18 cellular contexts compared by ENCODE assay signal in genomic region chr6:37668251-37668650, GRCh38.
"Had no signal": no experiment of that assay in that cellular context is flagged by ENCODE, and none has a peak within 500 bp of the region (broad histone marks: within the 10 kb centered on the region; RNA-seq: fewer than 3 reads in every experiment).

No MANE protein-coding gene starts in this region.

- DNase-seq: activated CD4-positive, alpha-beta T cell treated with anti-CD3 and anti-CD28 coated beads, Interleukin-2, amount 50 U/mL, for 1 hour; activated CD8-positive, alpha-beta memory T cell treated with anti-CD3 and anti-CD28 coated beads for 24 hours; activated gamma-delta T cell treated with Interleukin-2 at 50 U/mL for 16 hours; amygdala; cortex of kidney; effector CD8-positive, alpha-beta T cell; gastrocnemius medialis; stimulated activated CD4-positive, alpha-beta T cell treated with anti-CD3 and anti-CD28 coated beads, Interleukin-4, amount 100 ng/mL, for 1 hour; stimulated activated naive B cell treated with anti-CD40 and anti-IgM and Interleukin-4, amounts not matched to agents 10 μg/mL and 1 μg/mL and 100 μg/mL, for 72 hours; thyroid gland; uterus had no signal

- H3K27me3 ChIP-seq: gastrocnemius medialis, thyroid gland, uterus had no signal

- H3K4me3 ChIP-seq: gastrocnemius medialis, lung, thyroid gland, uterus had no signal

- H3K36me3 ChIP-seq: gastrocnemius medialis, thyroid gland, uterus had no signal

- H3K36me3 Mint-ChIP-seq: activated naive CD8-positive, alpha-beta T cell; mesothelial cell of epicardium had no signal

- H3K9me3 ChIP-seq: gastrocnemius medialis, thyroid gland, uterus had no signal

- H3K9me3 Mint-ChIP-seq: brain; mesothelial cell of epicardium; stimulated activated naive B cell treated with anti-CD40 and anti-IgM and Interleukin-4, amounts not matched to agents 10 μg/mL and 1 μg/mL and 100 μg/mL, for 72 hours; T-helper 2 cell treated with Interferon-gamma antibody and Interleukin-4, amounts not matched to agents 5 μg/mL and 100 μg/mL, for 36 hours had no signal

- FAIRE-seq: endothelial cell of umbilical vein, islet of Langerhans had no signal

- H3K27ac Mint-ChIP-seq: activated naive CD8-positive, alpha-beta T cell; mesothelial cell of epicardium; stimulated activated naive B cell treated with anti-CD40 and anti-IgM and Interleukin-4, amounts not matched to agents 10 μg/mL and 1 μg/mL and 100 μg/mL, for 72 hours; T-helper 2 cell treated with Interferon-gamma antibody and Interleukin-4, amounts not matched to agents 5 μg/mL and 100 μg/mL, for 36 hours had no signal

- H3K27ac ChIP-seq: gastrocnemius medialis, thyroid gland, uterus had no signal

- H3K4me1 ChIP-seq: gastrocnemius medialis, thyroid gland, uterus had no signal

- H3K4me3 Mint-ChIP-seq: activated naive CD8-positive, alpha-beta T cell; brain; mesothelial cell of epicardium; stimulated activated naive B cell treated with anti-CD40 and anti-IgM and Interleukin-4, amounts not matched to agents 10 μg/mL and 1 μg/mL and 100 μg/mL, for 72 hours; T-helper 2 cell treated with Interferon-gamma antibody and Interleukin-4, amounts not matched to agents 5 μg/mL and 100 μg/mL, for 36 hours had no signal

- H3K27me3 Mint-ChIP-seq: activated naive CD8-positive, alpha-beta T cell; brain; stimulated activated naive B cell treated with anti-CD40 and anti-IgM and Interleukin-4, amounts not matched to agents 10 μg/mL and 1 μg/mL and 100 μg/mL, for 72 hours had no signal
